In the genomic region with DNA sequence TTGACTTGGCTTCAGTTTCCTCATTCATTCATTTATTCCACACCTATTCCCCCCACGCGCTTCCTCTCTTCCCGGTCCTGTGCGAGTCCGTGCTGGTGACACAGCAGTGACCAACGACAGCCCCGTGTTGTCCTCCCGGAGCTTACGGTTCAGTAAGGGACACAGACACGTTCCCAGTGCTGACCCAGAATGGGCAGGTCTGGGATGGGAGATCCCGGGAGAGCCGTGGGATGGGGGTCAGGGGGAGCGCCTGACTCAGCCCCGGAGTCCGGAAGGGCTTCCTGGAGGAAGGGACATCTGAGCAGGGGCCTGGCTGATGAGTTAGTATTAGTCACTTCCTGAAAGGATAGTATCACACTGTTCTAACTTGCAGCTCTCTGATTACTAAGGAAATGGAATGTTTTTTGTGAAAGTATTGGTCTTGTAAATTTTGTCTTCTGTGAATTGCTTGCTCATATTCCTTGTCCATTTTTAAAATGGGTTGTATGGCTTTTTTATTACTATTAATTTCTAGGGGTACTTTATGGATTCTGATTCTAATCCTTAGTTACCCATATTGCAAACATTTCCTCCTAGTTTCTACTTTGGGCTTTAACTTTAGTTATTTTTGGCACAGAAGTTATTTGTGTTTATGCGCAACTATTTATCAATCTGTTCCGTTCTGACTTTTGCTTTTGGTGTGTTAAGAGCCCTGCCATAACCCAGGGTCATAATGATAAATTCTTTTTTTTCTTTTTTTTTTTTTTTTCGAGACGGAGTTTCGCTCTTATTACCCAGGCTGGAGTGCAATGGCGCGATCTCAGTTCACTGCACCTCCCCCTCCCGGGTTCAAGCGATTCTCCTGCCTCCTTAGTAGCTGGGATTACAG, we compare ENCODE assay signal across 8 cellular contexts. TPM values are rescaled to one million over a fixed set of nuclear protein-coding genes. Genes with fewer than 3 reads are reported as not detected.
DNase-seq lines count a peak whose midpoint lies in the region; ATAC-seq and TF ChIP-seq lines count a peak whose summit lies in the region.

No MANE protein-coding gene starts in this region.

- CTCF ChIA-PET in HEK293T (lab: Yijun Ruan, JAX), result interaction anchor here (1.3 to 1.8 kb wide), 4 partner anchors 15 to 61 kb away, joined by 3 to 8 read pairs (median 5); no protein-coding TSS in a partner anchor

- peaks cover 0 to 18% (median 0%) of the 10 kb centered on the region in 3 donors for H3K36me3 ChIP-seq in Peyer's patch

- TF ChIP-seq CTCF in Peyer's patch (IDR thresholded peaks at IDR 0.05), result no peak

- peak overlapping the region; percentile 82 to 94 (median 89) for H3K27ac ChIP-seq in Peyer's patch

- TF ChIP-seq POLR2A in Peyer's patch (IDR thresholded peaks at IDR 0.05), result no peak

- H3K27me3 ChIP-seq in Peyer's patch, result peaks cover 0 to 7% of the 10 kb centered on the region in 2 donors

- H3K9me3 ChIP-seq in Peyer's patch, result no peaks in the 10 kb centered on the region

- peak; percentile 40 for DNase-seq in DMS 273 treated with DMSO at 0.1 percent for 48 hours (lab: John Stamatoyannopoulos, UW)
- DNase-seq in HEK293T (ENCODE audit: extremely low spot score), result peak; percentile 28
- DNase-seq in Peyer's patch, result peak; percentile 47 to 86 (median 76)
- DNase-seq in astrocyte of the hippocampus (ENCODE audit: low read depth, low spot score), result peak; percentile 76
- DNase-seq in skeletal muscle cell (ENCODE audit: low read depth), result peak; percentile 89

- peaks cover 0 to 32% (median 23%) of the 10 kb centered on the region in 4 donors for H3K4me1 ChIP-seq in Peyer's patch

- ATAC-seq in HG03108 (IDR thresholded peaks at IDR 0.05; ENCODE audit: unreplicated experiment) (no peak), HG03095 (IDR thresholded peaks at IDR 0.05; ENCODE audit: unreplicated experiment) (no peak)

- H3K4me3 ChIP-seq in Peyer's patch (peak overlapping the region; percentile 44 to 63 (median 58)), iPS-11a (ENCODE audit: low read depth, low read length) (peak overlapping the region; percentile 72), skeletal muscle cell (ENCODE audit: low read depth, low read length) (peak overlapping the region; percentile 71)

- POLR2A ChIA-PET in HEK293T (lab: Yijun Ruan, JAX), result interaction anchor here (0.7 to 2.8 kb wide), 8 partner anchors 10 to 61 kb away, joined by 3 to 14 read pairs (median 4); partner anchors contain the start of genes FOSB and PPP1R13L

TF ChIP-seq in HEK293T, 16 proteins besides CTCF, POLR2A, EP300 and RAD21:
- TF ChIP-seq CTBP1 (IDR thresholded peaks at IDR 0.05; ENCODE audit: borderline replicate concordance), result no peak
- peak; percentile 86 for TF ChIP-seq ZNF384 (IDR thresholded peaks at IDR 0.05)
- no peak for TF ChIP-seq HDGF (IDR thresholded peaks at IDR 0.05; ENCODE audit: borderline replicate concordance)
- TF ChIP-seq L3MBTL2 (conservative IDR thresholded peaks at IDR 0.05), result peak; percentile 57; the same call in 1 of the 2 replicates
- TF ChIP-seq SUZ12 (IDR thresholded peaks at IDR 0.05), result no peak
- TF ChIP-seq BHLHE40 (IDR thresholded peaks at IDR 0.05; ENCODE audit: borderline replicate concordance), result no peak
- TF ChIP-seq ARNT (IDR thresholded peaks at IDR 0.05), result no peak
- no peak for TF ChIP-seq FOXM1 (IDR thresholded peaks at IDR 0.05; ENCODE audit: borderline replicate concordance)
- no peak for TF ChIP-seq SP1 (IDR thresholded peaks at IDR 0.05)
- 0 out of 2 replicates have a peak, but pooled peaks have one; percentile 18 for TF ChIP-seq TARDBP (IDR thresholded peaks at IDR 0.05)

RNA-seq across cellular contexts. Expression of gene ERCC1, which starts 0.7 kb away (rescaled TPM):
- total RNA-seq in Peyer's patch, result 10 to 100 TPM; 39.9 to 69.3 (median 52.5) TPM

RNA-seq across cellular contexts. Expression of gene POLR1G, which starts 18.0 kb away (rescaled TPM):
- 10 to 100 TPM in 1 of 4 donors, 1 to 10 TPM in 2, under 1 TPM in 1; 0.88 to 10.7 (median 2.5) TPM for total RNA-seq in Peyer's patch

RNA-seq across cellular contexts. Expression of gene PPP1R13L, which starts 19.6 kb away (rescaled TPM):
- total RNA-seq in Peyer's patch, result 10 to 100 TPM; 16.5 to 53.9 (median 36.2) TPM

RNA-seq across cellular contexts. Expression of gene FOSB, which starts 43.4 kb away (rescaled TPM):
- total RNA-seq in Peyer's patch, result 10 to 100 TPM in 2 of 4 donors, 1 to 10 TPM in 1, under 1 TPM in 1; 0.85 to 56.1 (median 9.6) TPM

RNA-seq across cellular contexts. Expression of gene ERCC2, which starts 54.1 kb away (rescaled TPM):
- 10 to 100 TPM; 12.3 to 23.9 (median 14.3) TPM for total RNA-seq in Peyer's patch

Comparison
In these comparisons a context has a peak if more than half of its experiments do, and no peak if none do; other contexts are left out.
1. DNase-seq: peak in every context shown above with its lines; median percentile 89 in skeletal muscle cell; 76 in Peyer's patch; 76 in astrocyte of the hippocampus; 40 in DMS 273 treated with DMSO at 0.1 percent for 48 hours; 28 in HEK293T.